Comparison of ENCODE assay signal across 16 cellular contexts in the genomic region with DNA sequence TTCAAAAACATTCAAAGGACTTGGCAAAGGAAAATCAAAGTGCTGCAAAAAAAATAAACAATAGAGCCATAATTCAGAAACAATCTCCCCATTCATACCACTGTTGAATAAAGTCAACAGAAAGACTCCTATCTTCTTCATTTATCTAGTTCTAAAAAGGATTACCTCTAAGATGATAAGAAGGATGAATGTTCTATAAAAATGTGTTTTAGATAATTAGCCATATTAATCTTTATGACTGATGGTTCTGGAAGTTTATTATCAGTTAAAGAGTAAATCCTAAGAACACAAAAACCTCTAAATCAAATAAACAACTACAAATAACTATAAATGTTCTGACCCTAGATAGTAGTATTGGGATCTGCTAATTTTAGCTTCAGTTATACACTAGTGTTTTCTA. TPM values are rescaled to one million over a fixed set of nuclear protein-coding genes. Genes with fewer than 3 reads are reported as not detected.
DNase-seq lines count a peak whose midpoint lies in the region; FAIRE-seq and TF ChIP-seq lines count a peak whose summit lies in the region.
"Had no signal": no experiment of that assay in that cellular context is flagged by ENCODE, and none has a peak within 500 bp of the region (broad histone marks: within the 10 kb centered on the region; RNA-seq: fewer than 3 reads in every experiment).

No MANE protein-coding gene starts in this region.

- DNase-seq in frontal cortex (ENCODE audit: low spot score in 2 of 2) (no peak), T-helper 1 cell (no peak), Peyer's patch (no peak), nucleus accumbens (lab: John Stamatoyannopoulos, UW) (no peak)
- DNase-seq: CD8-positive, alpha-beta T cell; COR-L47; DND-41; GDM1; H7 had no signal

- H3K9me3 ChIP-seq in HEK293 (ENCODE audit: control insufficient read depth, insufficient read depth, low read depth, low read length) = peaks cover 2% of the 10 kb centered on the region; the same call in 1 of the 2 replicates
- H3K9me3 ChIP-seq in Peyer's patch = no peaks in the 10 kb centered on the region

- peaks cover 7% of the 10 kb centered on the region; the same call in 1 of the 2 replicates for H3K4me1 ChIP-seq in HEK293 (ENCODE audit: control insufficient read depth, insufficient read depth, low read length)
- no peaks in the 10 kb centered on the region for H3K4me1 ChIP-seq in Peyer's patch

- POLR2A ChIA-PET in HEK293 (lab: Yijun Ruan, JAX) = no interaction called here

- H3K36me3 ChIP-seq in HEK293 (ENCODE audit: control insufficient read depth in 2 of 2, insufficient read depth in 1 of 2, low read length in 2 of 2) = peaks cover 34% of the 10 kb centered on the region in 2 experiments
- H3K36me3 ChIP-seq in Peyer's patch = peaks cover 0 to 51% (median 0%) of the 10 kb centered on the region in 3 donors

- H3K27me3 ChIP-seq in Peyer's patch = no peaks in the 10 kb centered on the region

- no peak for TF ChIP-seq POLR2A in Peyer's patch (IDR thresholded peaks at IDR 0.05)

- CTCF ChIA-PET in HEK293 (lab: Yijun Ruan, JAX) = no interaction called here

- TF ChIP-seq CTCF in HEK293 (tag by site-specific recombination; IDR thresholded peaks at IDR 0.05) (no peak), VCaP (conservative IDR thresholded peaks at IDR 0.05) (no peak), Peyer's patch (IDR thresholded peaks at IDR 0.05) (no peak)

- H3K27ac ChIP-seq in HEK293 (ENCODE audit: extremely low read depth, low read depth, low read length) = no peak overlapping the region
- peak overlapping the region; percentile 13; the same call in 1 of the 2 replicates for H3K27ac ChIP-seq in VCaP
- peak overlapping the region; percentile 9 for H3K27ac ChIP-seq in temporal lobe (ENCODE audit: low read depth, low read length)
- no peak overlapping the region for H3K27ac ChIP-seq in Peyer's patch

- peak; percentile 34 for FAIRE-seq in frontal cortex (lab: Jason Lieb, UNC)
- FAIRE-seq: A204.1, GM12892, HTR-8/SVneo had no signal

- no peak overlapping the region for H3K4me3 ChIP-seq in HEK293 (ENCODE audit: low read depth, low read length)
- H3K4me3 ChIP-seq in Peyer's patch = no peak overlapping the region
- H3K4me3 ChIP-seq: GM23338 had no signal

TF ChIP-seq in HEK293, 187 proteins besides CTCF, POLR2A, EP300 and RAD21 (continues in another document):
- TF ChIP-seq MYNN (tag by site-specific recombination; IDR thresholded peaks at IDR 0.05; ENCODE audit: borderline replicate concordance) = no peak
- TF ChIP-seq ZNF561 (tag by site-specific recombination; IDR thresholded peaks at IDR 0.05; ENCODE audit: borderline replicate concordance) = no peak
- TF ChIP-seq, protein P1, sequence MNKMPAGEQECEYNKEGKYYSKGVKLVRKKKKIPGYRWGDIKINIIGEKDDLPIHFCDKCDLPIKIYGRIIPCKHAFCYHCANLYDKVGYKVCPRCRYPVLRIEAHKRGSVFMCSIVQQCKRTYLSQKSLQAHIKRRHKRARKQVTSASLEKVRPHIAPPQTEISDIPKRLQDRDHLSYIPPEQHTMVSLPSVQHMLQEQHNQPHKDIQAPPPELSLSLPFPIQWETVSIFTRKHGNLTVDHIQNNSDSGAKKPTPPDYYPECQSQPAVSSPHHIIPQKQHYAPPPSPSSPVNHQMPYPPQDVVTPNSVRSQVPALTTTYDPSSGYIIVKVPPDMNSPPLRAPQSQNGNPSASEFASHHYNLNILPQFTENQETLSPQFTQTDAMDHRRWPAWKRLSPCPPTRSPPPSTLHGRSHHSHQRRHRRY (tag by site-specific recombination; IDR thresholded peaks at IDR 0.05) = no peak
- TF ChIP-seq ZNF311 (tag by site-specific recombination; IDR thresholded peaks at IDR 0.05; ENCODE audit: borderline replicate concordance) = no peak
- peak; percentile 27; the same call in 1 of the 2 replicates for TF ChIP-seq WT1 (tag by site-specific recombination; IDR thresholded peaks at IDR 0.05)
- TF ChIP-seq ZXDB (tag by site-specific recombination; IDR thresholded peaks at IDR 0.05) = peak; percentile 55; the same call in 1 of the 2 replicates
- peak; percentile 68; the same call in 1 of the 2 replicates for TF ChIP-seq TCF7L2 (IDR thresholded peaks at IDR 0.05; ENCODE audit: borderline replicate concordance, low read depth, low read length)
- no peak for TF ChIP-seq ZNF830 (tag by site-specific recombination; IDR thresholded peaks at IDR 0.05; ENCODE audit: low read depth)
- no peak for TF ChIP-seq ZNF274 (IDR thresholded peaks at IDR 0.05; ENCODE audit: low read length)
- TF ChIP-seq ZNF274 (tag by site-specific recombination; IDR thresholded peaks at IDR 0.05; ENCODE audit: borderline replicate concordance) = no peak
- TF ChIP-seq ZNF843 (tag by site-specific recombination; IDR thresholded peaks at IDR 0.05) = peak; percentile 74
- TF ChIP-seq, protein P2, sequence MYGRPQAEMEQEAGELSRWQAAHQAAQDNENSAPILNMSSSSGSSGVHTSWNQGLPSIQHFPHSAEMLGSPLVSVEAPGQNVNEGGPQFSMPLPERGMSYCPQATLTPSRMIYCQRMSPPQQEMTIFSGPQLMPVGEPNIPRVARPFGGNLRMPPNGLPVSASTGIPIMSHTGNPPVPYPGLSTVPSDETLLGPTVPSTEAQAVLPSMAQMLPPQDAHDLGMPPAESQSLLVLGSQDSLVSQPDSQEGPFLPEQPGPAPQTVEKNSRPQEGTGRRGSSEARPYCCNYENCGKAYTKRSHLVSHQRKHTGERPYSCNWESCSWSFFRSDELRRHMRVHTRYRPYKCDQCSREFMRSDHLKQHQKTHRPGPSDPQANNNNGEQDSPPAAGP (tag by site-specific recombination; IDR thresholded peaks at IDR 0.05) = no peak
- no peak for TF ChIP-seq ZSCAN16 (tag by site-specific recombination; IDR thresholded peaks at IDR 0.05)
- TF ChIP-seq, protein P3, sequence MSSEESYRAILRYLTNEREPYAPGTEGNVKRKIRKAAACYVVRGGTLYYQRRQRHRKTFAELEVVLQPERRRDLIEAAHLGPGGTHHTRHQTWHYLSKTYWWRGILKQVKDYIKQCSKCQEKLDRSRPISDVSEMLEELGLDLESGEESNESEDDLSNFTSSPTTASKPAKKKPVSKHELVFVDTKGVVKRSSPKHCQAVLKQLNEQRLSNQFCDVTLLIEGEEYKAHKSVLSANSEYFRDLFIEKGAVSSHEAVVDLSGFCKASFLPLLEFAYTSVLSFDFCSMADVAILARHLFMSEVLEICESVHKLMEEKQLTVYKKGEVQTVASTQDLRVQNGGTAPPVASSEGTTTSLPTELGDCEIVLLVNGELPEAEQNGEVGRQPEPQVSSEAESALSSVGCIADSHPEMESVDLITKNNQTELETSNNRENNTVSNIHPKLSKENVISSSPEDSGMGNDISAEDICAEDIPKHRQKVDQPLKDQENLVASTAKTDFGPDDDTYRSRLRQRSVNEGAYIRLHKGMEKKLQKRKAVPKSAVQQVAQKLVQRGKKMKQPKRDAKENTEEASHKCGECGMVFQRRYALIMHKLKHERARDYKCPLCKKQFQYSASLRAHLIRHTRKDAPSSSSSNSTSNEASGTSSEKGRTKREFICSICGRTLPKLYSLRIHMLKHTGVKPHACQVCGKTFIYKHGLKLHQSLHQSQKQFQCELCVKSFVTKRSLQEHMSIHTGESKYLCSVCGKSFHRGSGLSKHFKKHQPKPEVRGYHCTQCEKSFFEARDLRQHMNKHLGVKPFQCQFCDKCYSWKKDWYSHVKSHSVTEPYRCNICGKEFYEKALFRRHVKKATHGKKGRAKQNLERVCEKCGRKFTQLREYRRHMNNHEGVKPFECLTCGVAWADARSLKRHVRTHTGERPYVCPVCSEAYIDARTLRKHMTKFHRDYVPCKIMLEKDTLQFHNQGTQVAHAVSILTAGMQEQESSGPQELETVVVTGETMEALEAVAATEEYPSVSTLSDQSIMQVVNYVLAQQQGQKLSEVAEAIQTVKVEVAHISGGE (tag by site-specific recombination; conservative IDR thresholded peaks at IDR 0.05; ENCODE audit: low read depth) = no peak
- peak; percentile 74 for TF ChIP-seq BCL6B (tag by site-specific recombination; IDR thresholded peaks at IDR 0.05)
- TF ChIP-seq ATF2 (tag by site-specific recombination; IDR thresholded peaks at IDR 0.05; ENCODE audit: low read depth) = no peak
- TF ChIP-seq, protein P4, sequence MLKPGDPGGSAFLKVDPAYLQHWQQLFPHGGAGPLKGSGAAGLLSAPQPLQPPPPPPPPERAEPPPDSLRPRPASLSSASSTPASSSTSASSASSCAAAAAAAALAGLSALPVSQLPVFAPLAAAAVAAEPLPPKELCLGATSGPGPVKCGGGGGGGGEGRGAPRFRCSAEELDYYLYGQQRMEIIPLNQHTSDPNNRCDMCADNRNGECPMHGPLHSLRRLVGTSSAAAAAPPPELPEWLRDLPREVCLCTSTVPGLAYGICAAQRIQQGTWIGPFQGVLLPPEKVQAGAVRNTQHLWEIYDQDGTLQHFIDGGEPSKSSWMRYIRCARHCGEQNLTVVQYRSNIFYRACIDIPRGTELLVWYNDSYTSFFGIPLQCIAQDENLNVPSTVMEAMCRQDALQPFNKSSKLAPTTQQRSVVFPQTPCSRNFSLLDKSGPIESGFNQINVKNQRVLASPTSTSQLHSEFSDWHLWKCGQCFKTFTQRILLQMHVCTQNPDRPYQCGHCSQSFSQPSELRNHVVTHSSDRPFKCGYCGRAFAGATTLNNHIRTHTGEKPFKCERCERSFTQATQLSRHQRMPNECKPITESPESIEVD (tag by site-specific recombination; IDR thresholded peaks at IDR 0.05) = peak; percentile 53; the same call in 1 of the 2 replicates

RNA-seq across cellular contexts. Expression of gene CDKL1, which starts 37.8 kb away (rescaled TPM):
- total RNA-seq in frontal cortex = 10.2 TPM
- total RNA-seq in temporal lobe = 15.7 TPM
- total RNA-seq in Peyer's patch = 10 to 100 TPM; 11.3 to 20.4 (median 15.5) TPM

Comparison
In these comparisons a context has a peak if more than half of its experiments do, and no peak if none do; other contexts are left out.
1. H3K27ac ChIP-seq: peak in VCaP (single experiment) and temporal lobe (single experiment); none in HEK293 (single experiment) and Peyer's patch (0 of 4).